ENCODE assay signal across 13 cellular contexts in the genomic region with DNA sequence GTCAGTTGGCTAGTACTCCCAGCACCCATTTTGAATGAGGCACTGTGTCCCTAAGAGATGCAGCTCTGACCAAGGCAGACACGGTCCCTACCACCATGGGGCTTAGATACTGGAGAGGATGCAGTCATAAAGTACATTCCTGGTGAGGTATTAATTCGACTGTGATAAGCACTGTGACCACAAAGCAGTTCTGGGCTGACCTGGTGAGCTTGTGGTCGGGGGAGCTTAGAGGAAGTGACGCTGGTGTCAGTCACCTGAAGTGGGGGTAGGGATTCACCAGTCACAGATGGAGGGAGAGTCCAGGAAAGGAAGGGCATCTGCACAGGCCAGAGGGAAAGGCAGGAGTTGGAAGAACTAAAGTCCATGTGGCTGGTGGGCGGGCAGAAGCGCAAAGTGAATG. TPM values are rescaled to one million over a fixed set of nuclear protein-coding genes. Genes with fewer than 3 reads are reported as not detected.
DNase-seq lines count a peak whose midpoint lies in the region; ATAC-seq and TF ChIP-seq lines count a peak whose summit lies in the region.
"Had no signal": no experiment of that assay in that cellular context is flagged by ENCODE, and none has a peak within 500 bp of the region (broad histone marks: within the 10 kb centered on the region; RNA-seq: fewer than 3 reads in every experiment).

No MANE protein-coding gene starts in this region.

- peak overlapping the region in 5 of 8 donors; percentile 7 to 76 (median 71) for H3K27ac Mint-ChIP-seq in CD8-positive, alpha-beta memory T cell
- H3K27ac Mint-ChIP-seq: CD4-positive, alpha-beta T cell had no signal

- WGBS in right lobe of liver (ENCODE audit: insufficient coverage, low coverage, low lambda C conversion rate, missing lambda C conversion rate), result 50% methylated on average over 2 of the region's 6 CpGs

- peaks cover 13 to 27% (median 15%) of the 10 kb centered on the region in 3 donors for H3K4me1 Mint-ChIP-seq in CD8-positive, alpha-beta memory T cell

- no peak overlapping the region for H3K4me3 ChIP-seq in CD8-positive, alpha-beta memory T cell (ENCODE audit: low read length)
- H3K4me3 ChIP-seq in fibroblast of pulmonary artery (replicated peaks; ENCODE audit: low read depth, low read length) (no peak overlapping the region), right lobe of liver (no peak overlapping the region)
- H3K4me3 ChIP-seq: lung had no signal

- POLR2A ChIA-PET in CD8-positive, alpha-beta memory T cell (lab: Charles Lee), result no interaction called here

- TF ChIP-seq POLR2A in right lobe of liver (IDR thresholded peaks at IDR 0.05), result no peak

- H3K36me3 ChIP-seq in CD8-positive, alpha-beta memory T cell (ENCODE audit: insufficient read depth, low read length), result no peaks in the 10 kb centered on the region
- H3K36me3 ChIP-seq in right lobe of liver, result no peaks in the 10 kb centered on the region

- peaks cover 10% of the 10 kb centered on the region for H3K4me1 ChIP-seq in CD8-positive, alpha-beta memory T cell (ENCODE audit: insufficient read depth, low read length)
- peaks cover 0 to 12% (median 5%) of the 10 kb centered on the region in 4 donors for H3K4me1 ChIP-seq in right lobe of liver

- intact Hi-C loops in right lobe of liver (cut with DNase I), result no loop called here

- peaks cover 0 to 18% (median 0%) of the 10 kb centered on the region in 3 donors for H3K36me3 Mint-ChIP-seq in CD8-positive, alpha-beta memory T cell

- H3K9me3 ChIP-seq in CD8-positive, alpha-beta memory T cell (ENCODE audit: low read length), result no peaks in the 10 kb centered on the region
- H3K9me3 ChIP-seq in right lobe of liver, result no peaks in the 10 kb centered on the region
- H3K9me3 ChIP-seq: SK-N-SH had no signal

- ATAC-seq in GM21825 (IDR thresholded peaks at IDR 0.05; ENCODE audit: unreplicated experiment), result peak; percentile 30
- no peak for ATAC-seq in right lobe of liver

- no peaks in the 10 kb centered on the region for H3K27me3 Mint-ChIP-seq in CD8-positive, alpha-beta memory T cell
- H3K27me3 Mint-ChIP-seq: CD4-positive, alpha-beta T cell had no signal

- CTCF ChIA-PET in CD8-positive, alpha-beta memory T cell (lab: Charles Lee), result interaction anchor here (1.1 kb wide), 1 partner anchor 102 kb away, joined by 3 read pairs; no protein-coding TSS in a partner anchor

- TF ChIP-seq CTCF in fibroblast of pulmonary artery (IDR thresholded peaks at IDR 0.05; ENCODE audit: low read length, missing control alignments), result no peak
- TF ChIP-seq CTCF in right lobe of liver (IDR thresholded peaks at IDR 0.05), result no peak

- no peak overlapping the region for H3K4me3 Mint-ChIP-seq in CD8-positive, alpha-beta memory T cell
- H3K4me3 Mint-ChIP-seq: CD4-positive, alpha-beta T cell had no signal

- H3K27me3 ChIP-seq in CD8-positive, alpha-beta memory T cell (ENCODE audit: insufficient read depth, low read length, poor library complexity, severe bottlenecking), result no peaks in the 10 kb centered on the region
- H3K27me3 ChIP-seq in right lobe of liver, result no peaks in the 10 kb centered on the region

- no peaks in the 10 kb centered on the region for H3K9me3 Mint-ChIP-seq in CD8-positive, alpha-beta memory T cell
- H3K9me3 Mint-ChIP-seq: CD4-positive, alpha-beta T cell had no signal

- DNase-seq in CD8-positive, alpha-beta memory T cell, result no peak
- DNase-seq in RPMI7951 (ENCODE audit: low read depth) (peak; percentile 27), fibroblast of pulmonary artery (ENCODE audit: low read depth) (peak; percentile 37), NCI-H2029 (lab: John Stamatoyannopoulos, UW) (no peak), right lobe of liver (no peak), caudate nucleus (lab: John Stamatoyannopoulos, UW) (no peak), amniotic stem cell (lab: John Stamatoyannopoulos, UW) (no peak)
- DNase-seq: CD4-positive, alpha-beta T cell; NCI-H1092 treated with DMSO at 0.1 percent for 48 hours; SK-N-SH had no signal

- H3K27ac ChIP-seq in CD8-positive, alpha-beta memory T cell (ENCODE audit: low read depth, low read length), result no peak overlapping the region
- H3K27ac ChIP-seq in right lobe of liver (no peak overlapping the region), caudate nucleus (ENCODE audit: low read depth, low read length) (no peak overlapping the region)

RNA-seq across cellular contexts. Expression of a gene that starts 15.8 kb away (rescaled TPM):
- total RNA-seq in CD8-positive, alpha-beta memory T cell, result under 1 TPM; 0.42 to 0.61 TPM
- polyA plus RNA-seq in CD8-positive, alpha-beta memory T cell, result 0.17 TPM
- 0.12 and 0.20 TPM in 2 replicates for total RNA-seq in RPMI7951 (2014; rRNA removed; shearing (Covaris generic))
- total RNA-seq in right lobe of liver, result 10 to 100 TPM in 5 of 6 experiments, 1 to 10 TPM in 1; 8.8 to 14.0 (median 10.2) TPM
- total RNA-seq: skeletal muscle tissue had no signal

RNA-seq across cellular contexts. Expression of a gene that starts 57.7 kb away (rescaled TPM):
- 1 to 10 TPM; 8.8 to 9.0 TPM for total RNA-seq in CD8-positive, alpha-beta memory T cell
- 94.6 TPM for polyA plus RNA-seq in CD8-positive, alpha-beta memory T cell
- 29.6 and 35.7 TPM in 2 replicates for total RNA-seq in RPMI7951 (2014; rRNA removed; shearing (Covaris generic))
- 1 to 10 TPM; 1.5 to 4.3 (median 2.8) TPM for total RNA-seq in right lobe of liver

Comparison
In these comparisons a context has a peak if more than half of its experiments do, and no peak if none do; other contexts are left out.
1. DNase-seq: peak in RPMI7951 (single experiment) and fibroblast of pulmonary artery (single experiment); none in CD8-positive, alpha-beta memory T cell (0 of 5), NCI-H2029 (single experiment), right lobe of liver (0 of 3), caudate nucleus (0 of 61) and amniotic stem cell (single experiment).